24 cellular contexts compared by ENCODE assay signal in the genomic region with DNA sequence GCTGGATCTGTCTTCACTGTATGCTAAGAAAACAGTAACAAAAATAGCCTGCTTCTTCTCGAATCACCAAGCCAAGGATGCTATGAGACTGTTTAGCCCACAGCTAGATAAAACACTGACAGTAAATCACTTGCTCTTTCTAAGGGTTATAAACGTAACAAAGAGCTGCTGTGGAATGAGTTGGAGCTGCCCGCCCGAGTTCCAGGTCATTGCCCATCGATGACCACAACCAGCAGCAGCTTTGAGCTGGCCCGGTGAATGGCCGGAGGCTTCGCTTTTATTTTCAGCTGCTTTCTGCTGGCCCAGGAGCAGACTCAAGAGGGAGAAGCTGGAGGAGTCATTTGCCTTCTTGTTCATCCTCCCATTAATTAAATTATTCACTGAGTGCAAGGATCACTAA.
"Had no signal": no experiment of that assay in that cellular context is flagged by ENCODE, and none has a peak within 500 bp of the region (broad histone marks: within the 10 kb centered on the region; RNA-seq: fewer than 3 reads in every experiment).

No MANE protein-coding gene starts in this region.

- DNase-seq: activated CD4-positive, alpha-beta memory T cell treated with anti-CD3 and anti-CD28 coated beads for 36 hours; activated CD4-positive, alpha-beta T cell treated with anti-CD3 and anti-CD28 coated beads, Interleukin-2, amount 10 ng/mL, durations not matched to agents 7 days and 5 days; activated CD4-positive, CD25-positive, alpha-beta regulatory T cell; activated CD8-positive, alpha-beta memory T cell treated with anti-CD3 and anti-CD28 coated beads for 24 hours; activated effector memory CD4-positive, alpha-beta T cell treated with anti-CD3 and anti-CD28 coated beads, Interleukin-2, amount 50 U/mL, for 16 hours; activated naive CD4-positive, alpha-beta T cell treated with Interleukin-2 at 50 U/mL for 16 hours; activated naive CD8-positive, alpha-beta T cell treated with anti-CD3 and anti-CD28 coated beads, Interleukin-2, amount 50 U/mL, for 24 hours; activated T-cell treated with anti-CD3 and anti-CD28 coated beads, Interleukin-2, amount 50 U/mL, for 4 hours; amniotic stem cell; Karpas-422; NCI-H1092; NCI-H1417; NCI-H2029; NCI-H2107; NCI-H2171 treated with DMSO at 0.1 percent for 48 hours; NCI-H226; NCI-H69; NK-92 treated with Interleukin-12 subunit alpha and Interleukin-12 subunit beta, amount 100 ng/mL, for 24 hours; OCI-M1; SHP77 treated with DMSO at 0.1 percent for 48 hours had no signal

- ATAC-seq: activated naive CD4-positive, alpha-beta T cell treated with anti-CD3 and anti-CD28 coated beads, Interleukin-2, amount 50 U/mL, for 72 hours; activated naive CD8-positive, alpha-beta T cell treated with anti-CD3 and anti-CD28 coated beads, Interleukin-2, amount 50 U/mL, for 24 hours; activated T-cell treated with anti-CD3 and anti-CD28 coated beads, Interleukin-2, amount 50 U/mL, for 4 hours; K562; Panc1 had no signal

- FAIRE-seq: astrocyte, K562 had no signal

- H3K4me3 ChIP-seq: K562 had no signal
